ENCODE assay signal across 21 cellular contexts in the genomic region with DNA sequence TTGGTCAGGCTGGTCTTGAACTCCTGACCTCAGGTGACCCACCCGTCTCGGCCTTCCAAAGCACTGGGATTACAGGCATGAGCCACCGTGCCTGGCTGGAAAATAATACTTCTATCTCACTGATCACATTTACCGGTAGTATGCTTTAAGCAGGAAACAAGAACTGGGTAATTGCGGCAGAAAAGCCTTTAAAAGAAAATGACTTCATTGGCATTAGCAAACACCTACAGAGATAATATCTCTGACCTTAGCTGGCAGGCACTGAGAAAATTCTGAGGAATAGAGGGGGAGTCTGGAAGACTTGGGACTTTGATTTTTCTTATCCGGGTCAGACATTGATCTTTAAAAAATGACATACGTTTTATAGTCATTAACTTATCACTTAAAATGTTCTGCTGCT.
A peak's percentile ranks its signal among the peaks of the same experiment; 100 is the strongest.
DNase-seq lines count a peak whose midpoint lies in the region; ATAC-seq, FAIRE-seq and TF ChIP-seq lines count a peak whose summit lies in the region.
"Had no signal": no experiment of that assay in that cellular context is flagged by ENCODE, and none has a peak within 500 bp of the region (broad histone marks: within the 10 kb centered on the region; RNA-seq: fewer than 3 reads in every experiment).

No MANE protein-coding gene starts in this region.

- H3K27me3 ChIP-seq in breast epithelium (no peaks in the 10 kb centered on the region), pancreas (no peaks in the 10 kb centered on the region)
- H3K27me3 ChIP-seq: BLaER1 treated with 17β-estradiol and CSF1 and Interleukin-3, amounts not matched to agents 10 nM and 100 nM had no signal

- DNase-seq in breast epithelium (ENCODE audit: low spot score in 2 of 2) (no peak), MCF 10A (ENCODE audit: unreplicated experiment) (no peak), pancreas (no peak)
- no peak for DNase-seq in activated CD4-positive, alpha-beta T cell treated with anti-CD3 and anti-CD28 coated beads for 36 hours
- no peak for DNase-seq in activated T-cell treated with anti-CD3 and anti-CD28 coated beads, Interleukin-2, amount 50 U/mL, for 72 hours
- DNase-seq: 8988T; AML-193; CD4-positive, alpha-beta T cell; DMS153; DMS79 treated with DMSO at 0.1 percent for 48 hours; EL; GOT3; H9 had no signal

- H3K4me3 ChIP-seq in breast epithelium (no peak overlapping the region), pancreas (no peak overlapping the region)
- H3K4me3 ChIP-seq: BLaER1 treated with 17β-estradiol and CSF1 and Interleukin-3, amounts not matched to agents 10 nM and 100 nM had no signal

- no peak overlapping the region for H3K27ac Mint-ChIP-seq in MCF 10A (ENCODE audit: low read depth, unreplicated experiment)
- H3K27ac Mint-ChIP-seq in activated CD4-positive, alpha-beta T cell treated with anti-CD3 and anti-CD28 coated beads for 36 hours, result no peak overlapping the region
- H3K27ac Mint-ChIP-seq in activated T-cell treated with anti-CD3 and anti-CD28 coated beads, Interleukin-2, amount 50 U/mL, for 72 hours, result no peak overlapping the region
- H3K27ac Mint-ChIP-seq: CD4-positive, alpha-beta T cell; H9 had no signal

- TF ChIP-seq POLR2A in breast epithelium (IDR thresholded peaks at IDR 0.05), result no peak

- ATAC-seq in pancreas (peak; percentile 41 to 70 (median 56)), GM18873 (IDR thresholded peaks at IDR 0.05; ENCODE audit: low FRiP score, unreplicated experiment) (no peak)
- ATAC-seq in activated CD4-positive, alpha-beta T cell treated with anti-CD3 and anti-CD28 coated beads for 36 hours, result no peak
- ATAC-seq in activated T-cell treated with anti-CD3 and anti-CD28 coated beads, Interleukin-2, amount 50 U/mL, for 72 hours (replicated peaks in 1 of 2), result no peak
- ATAC-seq: HepG2 had no signal

- no peak overlapping the region for H3K4me3 Mint-ChIP-seq in MCF 10A (ENCODE audit: unreplicated experiment)
- no peak overlapping the region for H3K4me3 Mint-ChIP-seq in activated CD4-positive, alpha-beta T cell treated with anti-CD3 and anti-CD28 coated beads for 36 hours
- H3K4me3 Mint-ChIP-seq in activated T-cell treated with anti-CD3 and anti-CD28 coated beads, Interleukin-2, amount 50 U/mL, for 72 hours, result no peak overlapping the region
- H3K4me3 Mint-ChIP-seq: CD4-positive, alpha-beta T cell; H9 had no signal

- no TSS peak for BruUV-seq in MCF 10A (replicated peaks; lab: Mats Ljungman, UMichigan)

- CTCF ChIA-PET in MCF 10A (lab: Yijun Ruan, JAX), result interaction anchor here (0.6 to 1.7 kb wide), 8 partner anchors 21 to 437 kb away, joined by 3 to 8 read pairs (median 3); no protein-coding TSS in a partner anchor
- CTCF ChIA-PET in activated CD4-positive, alpha-beta T cell treated with anti-CD3 and anti-CD28 coated beads for 36 hours (lab: Charles Lee), result interaction anchor here (0.6 to 1.0 kb wide), 2 partner anchors 18 to 244 kb away, joined by 3 read pairs; no protein-coding TSS in a partner anchor

- TF ChIP-seq CTCF in breast epithelium (IDR thresholded peaks at IDR 0.05) (no peak), MCF 10A (IDR thresholded peaks at IDR 0.05; ENCODE audit: unreplicated experiment) (no peak), VCaP (conservative IDR thresholded peaks at IDR 0.05) (no peak), pancreas (IDR thresholded peaks at IDR 0.05) (no peak)

- H3K4me1 Mint-ChIP-seq in MCF 10A (ENCODE audit: insufficient read depth, unreplicated experiment), result peaks cover 4% of the 10 kb centered on the region
- H3K4me1 Mint-ChIP-seq in activated CD4-positive, alpha-beta T cell treated with anti-CD3 and anti-CD28 coated beads for 36 hours, result no peaks in the 10 kb centered on the region
- H3K4me1 Mint-ChIP-seq in activated T-cell treated with anti-CD3 and anti-CD28 coated beads, Interleukin-2, amount 50 U/mL, for 72 hours (ENCODE audit: low read depth), result peaks cover 4% of the 10 kb centered on the region

- intact Hi-C loops in breast epithelium (cut with DNase I; ENCODE audit: low total_unique reads), result no loop called here
- intact Hi-C loops in MCF 10A (cut with micrococcal nuclease), result loop anchor here (5.0 kb wide), 1 partner anchor 689 kb away; no protein-coding TSS in a partner anchor
- intact Hi-C loops in pancreas (cut with DNase I), result loop anchor here in 1 of 3 donors (5.0 kb wide), 1 partner anchor 239 kb away; no protein-coding TSS in a partner anchor
- intact Hi-C loops in activated CD4-positive, alpha-beta T cell treated with anti-CD3 and anti-CD28 coated beads for 36 hours (cut with DNase I, micrococcal nuclease), result loop anchor here (5.0 kb wide), 2 partner anchors 689 to 844 kb away; no protein-coding TSS in a partner anchor

- no peaks in the 10 kb centered on the region for H3K36me3 Mint-ChIP-seq in MCF 10A (ENCODE audit: insufficient read depth, unreplicated experiment)
- no peaks in the 10 kb centered on the region for H3K36me3 Mint-ChIP-seq in activated CD4-positive, alpha-beta T cell treated with anti-CD3 and anti-CD28 coated beads for 36 hours (ENCODE audit: low read depth)
- peaks cover 0 to 3% of the 10 kb centered on the region in 2 donors for H3K36me3 Mint-ChIP-seq in activated T-cell treated with anti-CD3 and anti-CD28 coated beads, Interleukin-2, amount 50 U/mL, for 72 hours (ENCODE audit: insufficient read depth in 2 of 2)

- H3K9me3 Mint-ChIP-seq in MCF 10A (ENCODE audit: unreplicated experiment), result no peaks in the 10 kb centered on the region
- H3K9me3 Mint-ChIP-seq in activated CD4-positive, alpha-beta T cell treated with anti-CD3 and anti-CD28 coated beads for 36 hours (ENCODE audit: low read depth), result no peaks in the 10 kb centered on the region
- H3K9me3 Mint-ChIP-seq in activated T-cell treated with anti-CD3 and anti-CD28 coated beads, Interleukin-2, amount 50 U/mL, for 72 hours, result peaks cover 2% of the 10 kb centered on the region in 2 donors

- POLR2A ChIA-PET in MCF 10A (lab: Yijun Ruan, JAX), result no interaction called here
- POLR2A ChIA-PET in activated CD4-positive, alpha-beta T cell treated with anti-CD3 and anti-CD28 coated beads for 36 hours (lab: Charles Lee), result no interaction called here

- WGBS in pancreas, 2 donors, result 50 to 58% methylated on average over 6 to 7 of the region's 7 CpGs

- H3K27ac ChIP-seq in breast epithelium (peak overlapping the region; percentile 16 to 49), VCaP (peak overlapping the region; percentile 21; the same call in 1 of the 2 replicates), pancreas (peak overlapping the region in 2 of 4 donors; percentile 25 to 38)

- H3K36me3 ChIP-seq in breast epithelium (no peaks in the 10 kb centered on the region), pancreas (no peaks in the 10 kb centered on the region)
- H3K36me3 ChIP-seq: BLaER1 treated with 17β-estradiol and CSF1 and Interleukin-3, amounts not matched to agents 10 nM and 100 nM had no signal

- H3K9me3 ChIP-seq in breast epithelium (no peaks in the 10 kb centered on the region), pancreas (no peaks in the 10 kb centered on the region)

- no peaks in the 10 kb centered on the region for H3K27me3 Mint-ChIP-seq in MCF 10A (ENCODE audit: insufficient read depth, unreplicated experiment)
- H3K27me3 Mint-ChIP-seq in activated CD4-positive, alpha-beta T cell treated with anti-CD3 and anti-CD28 coated beads for 36 hours, result no peaks in the 10 kb centered on the region
- H3K27me3 Mint-ChIP-seq in activated T-cell treated with anti-CD3 and anti-CD28 coated beads, Interleukin-2, amount 50 U/mL, for 72 hours (ENCODE audit: low read depth), result no peaks in the 10 kb centered on the region

- FAIRE-seq in pancreas (lab: Jason Lieb, UNC), result no peak
- FAIRE-seq: D721Med, G401.6, GM12891, HepG2, HTR-8/SVneo had no signal

- no peaks in the 10 kb centered on the region for H3K4me1 ChIP-seq in breast epithelium
- H3K4me1 ChIP-seq in pancreas, result peaks cover 0 to 12% (median 7%) of the 10 kb centered on the region in 3 donors

Comparison
In these comparisons a context has a peak if more than half of its experiments do, and no peak if none do; other contexts are left out.
1. ATAC-seq: peak in pancreas (4 of 4); none in activated CD4-positive, alpha-beta T cell treated with anti-CD3 and anti-CD28 coated beads for 36 hours (single experiment), activated T-cell treated with anti-CD3 and anti-CD28 coated beads, Interleukin-2, amount 50 U/mL, for 72 hours (0 of 2) and GM18873 (single experiment).